In genomic region chr22:31945971-31946680, GRCh38 we compare ENCODE assay signal across 10 cellular contexts. TPM values are rescaled to one million over a fixed set of nuclear protein-coding genes. Genes with fewer than 3 reads are reported as not detected.
DNase-seq lines count a peak whose midpoint lies in the region; ATAC-seq, FAIRE-seq and TF ChIP-seq lines count a peak whose summit lies in the region.
"Had no signal": no experiment of that assay in that cellular context is flagged by ENCODE, and none has a peak within 500 bp of the region (broad histone marks: within the 10 kb centered on the region; RNA-seq: fewer than 3 reads in every experiment).

No MANE protein-coding gene starts in this region.

- H3K4me3 ChIP-seq in GM12878 (peak overlapping the region; percentile 100), HepG2 (replicated peaks in 1 of 3; ENCODE audit: insufficient read depth in 1 of 3, low read depth in 2 of 3, low read length in 3 of 3) (peak overlapping the region; percentile 56 to 94 (median 94)), upper lobe of right lung (peak overlapping the region; percentile 93)

- CTCF ChIA-PET in GM12878 (lab: Yijun Ruan, JAX), result interaction anchor here (0.8 to 7.1 kb wide), 16 partner anchors 9 to 289 kb away, joined by 3 to 140 read pairs (median 4); partner anchors contain the start of gene PISD
- CTCF ChIA-PET in HepG2 (lab: Yijun Ruan, JAX; ENCODE audit: low intra/inter-chr PET ratio, low total read pairs), result interaction anchor here (2.5 kb wide), 1 partner anchor 74 kb away, joined by 9 read pairs; no protein-coding TSS in a partner anchor

- WGBS in GM12878 (ENCODE audit: insufficient coverage, insufficient replicate concordance, low lambda C conversion rate, missing lambda C conversion rate), result 22% methylated on average over 8 of the region's 8 CpGs
- 32% methylated on average over 8 of the region's 8 CpGs for WGBS in HepG2 (ENCODE audit: low lambda C conversion rate)

- TF ChIP-seq EP300 in GM12878 (IDR thresholded peaks at IDR 0.05; ENCODE audit: borderline replicate concordance in 1 of 2, control insufficient read depth in 1 of 2, low read depth in 2 of 2, low read length in 2 of 2) (no peak), HepG2 (IDR thresholded peaks at IDR 0.05; ENCODE audit: low read depth in 2 of 2, low read length in 2 of 2) (no peak), HepG2 (CRISPR knock-in tag; IDR thresholded peaks at IDR 0.05; ENCODE audit: borderline replicate concordance) (no peak)

- H3K4me1 ChIP-seq in GM12878 (ENCODE audit: control insufficient read depth, insufficient read depth, low read length) (peaks cover 13% of the 10 kb centered on the region), HepG2 (ENCODE audit: insufficient read depth, low read length) (peaks cover 37% of the 10 kb centered on the region), upper lobe of right lung (peaks cover 36% of the 10 kb centered on the region)

- FAIRE-seq in GM12878 (lab: Jason Lieb, UNC), result no peak
- no peak for FAIRE-seq in HepG2 (lab: Jason Lieb, UNC)

- H3K9me3 ChIP-seq in GM12878 (replicated peaks; ENCODE audit: control insufficient read depth, insufficient read depth, low read length) (no peaks in the 10 kb centered on the region), HepG2 (ENCODE audit: low read length) (no peaks in the 10 kb centered on the region), upper lobe of right lung (no peaks in the 10 kb centered on the region)

- no peaks in the 10 kb centered on the region for H3K27me3 Mint-ChIP-seq in activated naive CD8-positive, alpha-beta T cell treated with anti-CD3 and anti-CD28 coated beads, Interleukin-2, amount 50 U/mL, for 24 hours
- H3K27me3 Mint-ChIP-seq: stimulated activated naive CD8-positive, alpha-beta T cell treated with anti-CD3 and anti-CD28 coated beads, Interleukin-15, Interleukin-2, amounts not matched to agents 100 ng/mL and 50 ng/mL, for 24 hours had no signal

- SMC1A ChIA-PET in GM12878 (lab: Charles Lee; ENCODE audit: uncharacterized antibody, unreplicated experiment), result interaction anchor here (0.7 to 10.0 kb wide), 9 partner anchors 9 to 466 kb away, joined by 3 to 99 read pairs (median 3); partner anchors contain the start of genes PISD and RTCB

- H3K36me3 ChIP-seq in GM12878 (ENCODE audit: control insufficient read depth in 2 of 2, insufficient read depth in 2 of 2, low read length in 1 of 2) (peaks cover 0 to 8% of the 10 kb centered on the region in 2 experiments), HepG2 (replicated peaks in 1 of 2; ENCODE audit: control insufficient read depth in 1 of 2, insufficient read depth in 2 of 2, low read length in 2 of 2) (peaks cover 3 to 8% of the 10 kb centered on the region in 2 experiments), upper lobe of right lung (peaks cover 19% of the 10 kb centered on the region)

- TF ChIP-seq RAD21 in GM12878 (IDR thresholded peaks at IDR 0.05; ENCODE audit: insufficient read depth, low read depth, low read length) (no peak), HepG2 (CRISPR knock-in tag; IDR thresholded peaks at IDR 0.05) (no peak)

- peaks cover 44% of the 10 kb centered on the region for H3K4me1 Mint-ChIP-seq in activated naive CD8-positive, alpha-beta T cell treated with anti-CD3 and anti-CD28 coated beads, Interleukin-2, amount 50 U/mL, for 24 hours

- intact Hi-C loops in GM12878 (cut with micrococcal nuclease; ENCODE audit: unreplicated experiment) (loop anchor here (2.0 kb wide), 2 partner anchors 191 to 281 kb away; partner anchors contain the start of gene DEPDC5), HepG2 (cut with micrococcal nuclease; ENCODE audit: unreplicated experiment) (no loop called here), upper lobe of right lung (cut with DNase I) (no loop called here)

- no peak; the same call in 1 of the 2 replicates for TF ChIP-seq POLR2A in GM12878 (IDR thresholded peaks at IDR 0.05; ENCODE audit: low read depth, low read length)
- no peak for TF ChIP-seq POLR2A in HepG2 (IDR thresholded peaks at IDR 0.05; ENCODE audit: insufficient read depth in 1 of 2, low read depth in 2 of 2, low read length in 2 of 2)

- H3K9ac ChIP-seq in GM12878 (ENCODE audit: control insufficient read depth, insufficient read depth, low read length), result peak overlapping the region; percentile 91
- H3K9ac ChIP-seq in HepG2 (ENCODE audit: insufficient read depth, low read depth, low read length), result peak overlapping the region; percentile 90

- DNase-seq in SIG-M5 treated with dmso at 0.1 percent for 504 hours (lab: John Stamatoyannopoulos, UW; ENCODE audit: unreplicated experiment), result peak; percentile 31
- no peak for DNase-seq in SIG-M5 (lab: John Stamatoyannopoulos, UW)
- no peak for DNase-seq in GM12878 (ENCODE audit: low read depth, low spot score)
- DNase-seq in HepG2 (ENCODE audit: low spot score), result no peak
- no peak for DNase-seq in upper lobe of right lung
- DNase-seq in T1000 (lab: John Stamatoyannopoulos, UW), result no peak
- no peak for DNase-seq in AG08396 (ENCODE audit: low spot score)
- DNase-seq in activated naive CD8-positive, alpha-beta T cell treated with anti-CD3 and anti-CD28 coated beads, Interleukin-2, amount 50 U/mL, for 24 hours, result no peak

- H3K27ac ChIP-seq in GM12878 (ENCODE audit: control insufficient read depth, insufficient read depth) (peak overlapping the region; percentile 83), HepG2 (ENCODE audit: extremely low read length, insufficient read depth, low read length) (peak overlapping the region; percentile 86), upper lobe of right lung (peak overlapping the region; percentile 94)

- RAD21 ChIA-PET in GM12878 (lab: Charles Lee; ENCODE audit: unreplicated experiment), result interaction anchor here (0.7 to 4.0 kb wide), 6 partner anchors 14 to 281 kb away, joined by 3 to 29 read pairs (median 4); partner anchors contain the start of gene DEPDC5

- ATAC-seq in GM12878, result 0 out of 3 replicates have a peak, but pooled peaks have one; percentile 8
- no peak for ATAC-seq in HepG2
- no peak for ATAC-seq in upper lobe of right lung
- ATAC-seq in activated naive CD8-positive, alpha-beta T cell treated with anti-CD3 and anti-CD28 coated beads, Interleukin-2, amount 50 U/mL, for 24 hours, result no peak

- in situ Hi-C loops in GM12878 (cut with MboI) (loop anchor here (5.0 kb wide), 1 partner anchor 284 kb away; the partner anchor contains the start of gene PISD), HepG2 (cut with HindIII; ENCODE audit: extremely low pct_ligation_motif_present, low pct_unique_long_range_greater_than_20kb) (loop anchor here (5.0 to 10.0 kb wide), 2 partner anchors 74 to 191 kb away; partner anchors contain the start of genes DEPDC5 and PRR14L)

- H3K27ac Mint-ChIP-seq in activated naive CD8-positive, alpha-beta T cell treated with anti-CD3 and anti-CD28 coated beads, Interleukin-2, amount 50 U/mL, for 24 hours, result no peak overlapping the region
- H3K27ac Mint-ChIP-seq: stimulated activated naive CD8-positive, alpha-beta T cell treated with anti-CD3 and anti-CD28 coated beads, Interleukin-15, Interleukin-2, amounts not matched to agents 100 ng/mL and 50 ng/mL, for 24 hours had no signal

- H3K9me3 Mint-ChIP-seq in activated naive CD8-positive, alpha-beta T cell treated with anti-CD3 and anti-CD28 coated beads, Interleukin-2, amount 50 U/mL, for 24 hours, result no peaks in the 10 kb centered on the region
- H3K9me3 Mint-ChIP-seq: CD8-positive, alpha-beta T cell; stimulated activated naive CD8-positive, alpha-beta T cell treated with anti-CD3 and anti-CD28 coated beads, Interleukin-15, Interleukin-2, amounts not matched to agents 100 ng/mL and 50 ng/mL, for 24 hours had no signal

- TF ChIP-seq CTCF in GM12878 (IDR thresholded peaks at IDR 0.05 in 2 of 3, conservative IDR thresholded peaks at IDR 0.05 in 1 of 3; ENCODE audit: control insufficient read depth in 2 of 3, extremely low read depth in 1 of 3, insufficient read depth in 1 of 3, low read depth in 3 of 3, low read length in 3 of 3), result no peak
- no peak for TF ChIP-seq CTCF in HepG2 (CRISPR knock-in tag; IDR thresholded peaks at IDR 0.05)
- TF ChIP-seq CTCF in upper lobe of right lung (IDR thresholded peaks at IDR 0.05), result no peak

- peaks cover 28% of the 10 kb centered on the region for H3K36me3 Mint-ChIP-seq in activated naive CD8-positive, alpha-beta T cell treated with anti-CD3 and anti-CD28 coated beads, Interleukin-2, amount 50 U/mL, for 24 hours (ENCODE audit: low read depth)

- no peak overlapping the region for H3K4me3 Mint-ChIP-seq in activated naive CD8-positive, alpha-beta T cell treated with anti-CD3 and anti-CD28 coated beads, Interleukin-2, amount 50 U/mL, for 24 hours
- H3K4me3 Mint-ChIP-seq: CD8-positive, alpha-beta T cell; stimulated activated naive CD8-positive, alpha-beta T cell treated with anti-CD3 and anti-CD28 coated beads, Interleukin-15, Interleukin-2, amounts not matched to agents 100 ng/mL and 50 ng/mL, for 24 hours had no signal

- H3K27me3 ChIP-seq in GM12878 (replicated peaks in 1 of 2; ENCODE audit: control insufficient read depth in 2 of 2, insufficient read depth in 2 of 2, low read length in 1 of 2) (no peaks in the 10 kb centered on the region), HepG2 (ENCODE audit: control insufficient read depth in 1 of 2, insufficient read depth in 2 of 2, low read length in 2 of 2) (no peaks in the 10 kb centered on the region; a peak in 1 of 5 replicates), upper lobe of right lung (no peaks in the 10 kb centered on the region)

- POLR2A ChIA-PET in GM12878 (lab: Charles Lee), result interaction anchor here (0.9 to 1.5 kb wide), 5 partner anchors 9 to 280 kb away, joined by 3 to 6 read pairs (median 3); no protein-coding TSS in a partner anchor
- POLR2A ChIA-PET in HepG2 (lab: Yijun Ruan, JAX), result interaction anchor here (1.0 to 2.2 kb wide), 4 partner anchors 12 to 133 kb away, joined by 4 to 10 read pairs (median 4); no protein-coding TSS in a partner anchor

- 0 out of 2 replicates have a peak, but pooled peaks cover 3% of the 10 kb centered on the region for H4K20me1 ChIP-seq in GM12878 (ENCODE audit: control insufficient read depth, insufficient read depth)
- peaks cover 4% of the 10 kb centered on the region; the same call in 1 of the 2 replicates for H4K20me1 ChIP-seq in HepG2 (ENCODE audit: insufficient read depth, low read length)

- BruUV-seq in GM12878 (replicated peaks; lab: Mats Ljungman, UMichigan) (TSS peak; percentile 67), HepG2 (replicated peaks; lab: Mats Ljungman, UMichigan) (TSS peak; percentile 65)

- H3K79me2 ChIP-seq in GM12878 (ENCODE audit: control insufficient read depth, insufficient read depth, low read length) (peaks cover 53% of the 10 kb centered on the region), HepG2 (ENCODE audit: insufficient read depth, low read length) (peaks cover 52% of the 10 kb centered on the region)

- no peak overlapping the region for H2AFZ ChIP-seq in GM12878 (ENCODE audit: control insufficient read depth, low read depth, low read length)
- H2AFZ ChIP-seq in HepG2 (ENCODE audit: low read length), result no peak overlapping the region

- H3K4me2 ChIP-seq in GM12878 (ENCODE audit: control insufficient read depth, insufficient read depth), result peak overlapping the region; percentile 75
- H3K4me2 ChIP-seq in HepG2 (ENCODE audit: low read depth, low read length), result peak overlapping the region; percentile 88

RNA-seq across cellular contexts. Expression of gene YWHAH, which starts 1.8 kb away (rescaled TPM):
- 12.9 and 14.1 TPM in 2 replicates for total RNA-seq in GM12878 (2013; cell fraction: nucleolus; rRNA removed)
- total RNA-seq in GM12878 (2014; rRNA removed) (101 and 115 TPM in 2 replicates), GM12878 (2014; rRNA removed; fragmentation: Illumina TruSeq; extraction: Trizol) (90.0 and 97.6 TPM in 2 replicates), GM12878 (2021) (113 and 123 TPM in 2 replicates), HepG2 (2016; rRNA removed; fragmentation: Illumina TruSeq; extraction: Trizol) (92.7 and 112 TPM in 2 replicates), upper lobe of right lung (154 TPM)
- polyA plus RNA-seq in GM12878 (2011; ENCODE audit: low read depth), result 53.7 TPM
- polyA plus RNA-seq in GM12878 (2011; rRNA removed) (82.6 and 103 TPM in 2 replicates), GM12878 (2014; fragmentation: Illumina TruSeq; extraction: Trizol) (142 and 145 TPM in 2 replicates), GM12878 (2014; fragmentation: Nextera tagmentation; extraction: Ambion mirVana) (10 to 100 TPM; 34.2 to 43.7 TPM), GM12878 (2014; rRNA removed) (115 and 126 TPM in 2 replicates), GM12878 (2016; fragmentation: Nextera tagmentation; extraction: Ambion mirVana) (100 to 1,000 TPM; 139 to 197 TPM), HepG2 (2011; rRNA removed) (35.6 and 40.9 TPM in 2 replicates)
- 82.1 and 82.3 TPM in 2 replicates for polyA plus RNA-seq in GM12878 (2011; cell fraction: cytosol; rRNA removed)
- polyA plus RNA-seq in GM12878 (2011; cell fraction: nucleus; rRNA removed), result 39.5 and 45.5 TPM in 2 replicates
- polyA plus RNA-seq in GM12878 (2012), result 55.0 and 66.9 TPM in 2 replicates
- polyA minus RNA-seq in GM12878 (2011; rRNA and poly(A)+ RNA removed), result 31.1 and 42.7 TPM in 2 replicates
- 21.4 and 23.7 TPM in 2 replicates for polyA minus RNA-seq in GM12878 (2011; cell fraction: cytosol; rRNA and poly(A)+ RNA removed)
- polyA minus RNA-seq in GM12878 (2011; cell fraction: nucleus; rRNA and poly(A)+ RNA removed), result 8.2 and 15.4 TPM in 2 replicates
- 20.0 and 24.6 TPM in 2 replicates for total RNA-seq in HepG2 (2016; cell fraction: cytosol; rRNA removed; fragmentation: Illumina TruSeq; extraction: Trizol; ENCODE audit: low read depth)
- total RNA-seq in HepG2 (2016; cell fraction: insoluble cytoplasmic fraction; rRNA removed; fragmentation: Illumina TruSeq; extraction: Trizol), result 93.8 and 101 TPM in 2 replicates
- total RNA-seq in HepG2 (2016; cell fraction: membrane; rRNA removed; fragmentation: Illumina TruSeq; extraction: Trizol), result 56.3 and 62.2 TPM in 2 replicates
- total RNA-seq in HepG2 (2016; cell fraction: nucleus; rRNA removed; fragmentation: Illumina TruSeq; extraction: Trizol), result 30.2 and 35.4 TPM in 2 replicates
- polyA plus RNA-seq in HepG2 (2011; cell fraction: cytosol; rRNA removed), result 38.6 and 45.7 TPM in 2 replicates
- 17.5 and 20.3 TPM in 2 replicates for polyA plus RNA-seq in HepG2 (2011; cell fraction: nucleus; rRNA removed)
- 78.8 and 95.2 TPM in 2 replicates for polyA plus RNA-seq in HepG2 (2012)
- 19.0 and 24.6 TPM in 2 replicates for polyA plus RNA-seq in HepG2 (2016; cell fraction: cytosol; fragmentation: Illumina TruSeq; extraction: Trizol; ENCODE audit: low read depth)
- polyA plus RNA-seq in HepG2 (2016; cell fraction: insoluble cytoplasmic fraction; fragmentation: Illumina TruSeq; extraction: Trizol; ENCODE audit: low read depth), result 117 and 129 TPM in 2 replicates
- polyA plus RNA-seq in HepG2 (2016; cell fraction: membrane; fragmentation: Illumina TruSeq; extraction: Trizol; ENCODE audit: low read depth), result 43.9 and 52.9 TPM in 2 replicates
- 57.2 and 66.4 TPM in 2 replicates for polyA plus RNA-seq in HepG2 (2016; cell fraction: nucleus; fragmentation: Illumina TruSeq; extraction: Trizol; ENCODE audit: insufficient read depth, low read depth)
- 18.0 and 27.7 TPM in 2 replicates for polyA minus RNA-seq in HepG2 (2011; rRNA and poly(A)+ RNA removed; ENCODE audit: low replicate concordance)
- polyA minus RNA-seq in HepG2 (2011; cell fraction: cytosol; rRNA and poly(A)+ RNA removed), result 24.6 and 31.3 TPM in 2 replicates
- polyA minus RNA-seq in HepG2 (2011; cell fraction: nucleus; rRNA and poly(A)+ RNA removed), result 12.7 and 18.4 TPM in 2 replicates
